In the genomic region with DNA sequence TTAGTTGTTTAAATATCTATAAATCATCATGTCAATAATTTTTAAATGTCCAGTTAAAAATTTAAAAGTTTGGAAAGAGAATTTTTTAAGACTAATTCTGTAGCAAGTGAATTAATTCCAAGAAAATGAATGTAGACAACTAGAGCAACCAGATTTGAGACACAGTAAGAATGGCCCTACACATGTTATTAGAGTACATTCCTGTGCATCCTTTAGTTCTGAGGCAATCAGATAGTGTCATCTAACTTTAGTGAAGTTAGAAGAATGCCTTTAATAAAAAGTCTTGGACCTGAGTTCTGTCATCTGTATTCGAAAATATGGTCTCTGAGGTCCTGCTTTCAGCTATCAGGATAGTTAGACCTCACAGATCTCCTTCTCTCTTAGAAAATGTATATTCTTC, we compare ENCODE assay signal across 27 cellular contexts.
A peak's percentile ranks its signal among the peaks of the same experiment; 100 is the strongest.
DNase-seq lines count a peak whose midpoint lies in the region; ATAC-seq and TF ChIP-seq lines count a peak whose summit lies in the region.
"Had no signal": no experiment of that assay in that cellular context is flagged by ENCODE, and none has a peak within 500 bp of the region (broad histone marks: within the 10 kb centered on the region; RNA-seq: fewer than 3 reads in every experiment).

No MANE protein-coding gene starts in this region.

- peaks cover 29 to 38% of the 10 kb centered on the region in 2 donors for H3K36me3 Mint-ChIP-seq in CD4-positive, alpha-beta memory T cell
- H3K36me3 Mint-ChIP-seq in activated naive CD8-positive, alpha-beta T cell treated with anti-CD3 and anti-CD28 coated beads for 36 hours: peaks cover 63% of the 10 kb centered on the region

- TF ChIP-seq POLR2A in prostate gland (IDR thresholded peaks at IDR 0.05): no peak

- peaks cover 69 to 95% (median 85%) of the 10 kb centered on the region in 4 donors for H3K4me1 Mint-ChIP-seq in CD4-positive, alpha-beta memory T cell
- peaks cover 77% of the 10 kb centered on the region for H3K4me1 Mint-ChIP-seq in activated naive CD8-positive, alpha-beta T cell treated with anti-CD3 and anti-CD28 coated beads for 36 hours

- H3K27me3 ChIP-seq in CD4-positive, alpha-beta memory T cell (ENCODE audit: insufficient read depth, low read length): no peaks in the 10 kb centered on the region
- H3K27me3 ChIP-seq in prostate gland (replicated peaks; ENCODE audit: insufficient read depth): no peaks in the 10 kb centered on the region
- H3K27me3 ChIP-seq: breast epithelium, sigmoid colon, SJSA1, upper lobe of right lung had no signal

- no peaks in the 10 kb centered on the region for H3K27me3 Mint-ChIP-seq in CD4-positive, alpha-beta memory T cell
- H3K27me3 Mint-ChIP-seq in activated naive CD8-positive, alpha-beta T cell treated with anti-CD3 and anti-CD28 coated beads for 36 hours: no peaks in the 10 kb centered on the region
- H3K27me3 Mint-ChIP-seq: activated CD4-positive, alpha-beta T cell treated with anti-CD3 and anti-CD28 coated beads, Interleukin-2, amount 10 ng/mL, durations not matched to agents 7 days and 5 days; activated CD8-positive, alpha-beta memory T cell treated with anti-CD3 and anti-CD28 coated beads, Interleukin-2, amount 10 ng/mL, durations not matched to agents 7 days and 5 days had no signal

- peaks cover 100% of the 10 kb centered on the region for H3K4me1 ChIP-seq in CD4-positive, alpha-beta memory T cell (ENCODE audit: insufficient read depth, low read length)
- H3K4me1 ChIP-seq in mesodermal cell (ENCODE audit: control insufficient read depth, insufficient read depth, low read length, poor library complexity, severe bottlenecking) (peaks cover 32% of the 10 kb centered on the region), prostate gland (replicated peaks) (no peaks in the 10 kb centered on the region)
- H3K4me1 ChIP-seq: breast epithelium had no signal

- intact Hi-C loops in CD4-positive, alpha-beta memory T cell (cut with micrococcal nuclease): no loop called here
- intact Hi-C loops in prostate gland (cut with DNase I): loop anchor here (10.0 kb wide), 1 partner anchor 186 kb away; no protein-coding TSS in a partner anchor

- no peaks in the 10 kb centered on the region for H3K9me3 Mint-ChIP-seq in CD4-positive, alpha-beta memory T cell
- H3K9me3 Mint-ChIP-seq in activated naive CD8-positive, alpha-beta T cell treated with anti-CD3 and anti-CD28 coated beads for 36 hours: peaks cover 8% of the 10 kb centered on the region
- H3K9me3 Mint-ChIP-seq: GM23338; stimulated activated effector memory CD8-positive, alpha-beta T cell treated with anti-CD3 and anti-CD28 coated beads, Interleukin-12 subunit alpha, Interleukin-12 subunit beta, amount 100 ng/mL, for 72 hours had no signal

- POLR2A ChIA-PET in CD4-positive, alpha-beta memory T cell (lab: Charles Lee; ENCODE audit: partially characterized antibody): interaction anchor here (1.2 to 8.1 kb wide), 9 partner anchors 9 to 65 kb away, joined by 3 to 124 read pairs (median 6); a partner anchor contains a TSS

- H3K4me3 ChIP-seq in CD4-positive, alpha-beta memory T cell (ENCODE audit: low read length in 2 of 2): no peak overlapping the region
- H3K4me3 ChIP-seq in mesodermal cell (ENCODE audit: extremely low read depth, insufficient read depth, low read length, poor library complexity, severe bottlenecking) (no peak overlapping the region), prostate gland (no peak overlapping the region)
- H3K4me3 ChIP-seq: breast epithelium, GM23338, sigmoid colon, SJSA1, upper lobe of right lung had no signal

- H3K27ac Mint-ChIP-seq in CD4-positive, alpha-beta memory T cell: peak overlapping the region in 6 of 7 donors; percentile 63 to 86 (median 74)
- H3K27ac Mint-ChIP-seq in activated naive CD8-positive, alpha-beta T cell treated with anti-CD3 and anti-CD28 coated beads for 36 hours: peak overlapping the region; percentile 61
- H3K27ac Mint-ChIP-seq: activated CD4-positive, alpha-beta T cell treated with anti-CD3 and anti-CD28 coated beads, Interleukin-2, amount 10 ng/mL, durations not matched to agents 7 days and 5 days; activated CD8-positive, alpha-beta memory T cell treated with anti-CD3 and anti-CD28 coated beads, Interleukin-2, amount 10 ng/mL, durations not matched to agents 7 days and 5 days; GM23338 had no signal

- CTCF ChIA-PET in CD4-positive, alpha-beta memory T cell (lab: Charles Lee; ENCODE audit: partially characterized antibody): interaction anchor here (0.8 to 5.8 kb wide), 8 partner anchors 11 to 133 kb away, joined by 3 to 34 read pairs (median 4); no protein-coding TSS in a partner anchor

- H3K9me3 ChIP-seq in CD4-positive, alpha-beta memory T cell (ENCODE audit: control insufficient read depth in 1 of 2, low read length in 2 of 2): no peaks in the 10 kb centered on the region
- H3K9me3 ChIP-seq in mesodermal cell (ENCODE audit: control insufficient read depth, low read length): no peaks in the 10 kb centered on the region
- no peaks in the 10 kb centered on the region for H3K9me3 ChIP-seq in prostate gland
- H3K9me3 ChIP-seq: breast epithelium, sigmoid colon, SJSA1, upper lobe of right lung had no signal

- H3K36me3 ChIP-seq in CD4-positive, alpha-beta memory T cell (ENCODE audit: insufficient read depth, low read length): no peaks in the 10 kb centered on the region
- no peaks in the 10 kb centered on the region for H3K36me3 ChIP-seq in mesodermal cell (ENCODE audit: control insufficient read depth, insufficient read depth, low read length)
- no peaks in the 10 kb centered on the region for H3K36me3 ChIP-seq in prostate gland
- H3K36me3 ChIP-seq: breast epithelium, sigmoid colon, SJSA1, upper lobe of right lung, WERI-Rb-1 had no signal

- DNase-seq in CD4-positive, alpha-beta memory T cell: no peak
- DNase-seq in EH (ENCODE audit: low read depth) (peak; percentile 62), prostate gland (ENCODE audit: low spot score) (no peak)
- no peak for DNase-seq in activated naive CD8-positive, alpha-beta T cell treated with anti-CD3 and anti-CD28 coated beads for 36 hours
- DNase-seq: activated CD4-positive, alpha-beta T cell treated with anti-CD3 and anti-CD28 coated beads, Interleukin-2, amount 10 ng/mL, durations not matched to agents 7 days and 5 days; activated CD8-positive, alpha-beta memory T cell treated with anti-CD3 and anti-CD28 coated beads, Interleukin-2, amount 10 ng/mL, durations not matched to agents 7 days and 5 days; activated naive CD4-positive, alpha-beta T cell; activated T-cell treated with anti-CD3 and anti-CD28 coated beads, Interleukin-2, amount 50 U/mL, for 48 hours; amygdala; C1 segment of cervical spinal cord; DND-41; effector CD8-positive, alpha-beta T cell; NCI-H1048; NCI-H1694; NCI-H446 treated with DMSO at 0.1 percent for 48 hours; sigmoid colon; stimulated activated CD4-positive, alpha-beta T cell treated with anti-CD3 and anti-CD28 coated beads, Interleukin-4, amount 100 ng/mL, for 4 hours; upper lobe of right lung had no signal

- H3K27ac ChIP-seq in CD4-positive, alpha-beta memory T cell (ENCODE audit: low read depth, low read length): no peak overlapping the region
- H3K27ac ChIP-seq in mesodermal cell (ENCODE audit: low read depth, low read length, severe bottlenecking) (peak overlapping the region; percentile 67), prostate gland (no peak overlapping the region)
- H3K27ac ChIP-seq: breast epithelium, sigmoid colon, SJSA1, upper lobe of right lung, WERI-Rb-1 had no signal

- no peak for ATAC-seq in GM21717 (IDR thresholded peaks at IDR 0.05; ENCODE audit: unreplicated experiment)
- ATAC-seq in HG02973 (IDR thresholded peaks at IDR 0.05; ENCODE audit: unreplicated experiment): no peak
- ATAC-seq: activated CD8-positive, alpha-beta memory T cell treated with anti-CD3 and anti-CD28 coated beads, Interleukin-2, amount 10 ng/mL, durations not matched to agents 7 days and 5 days; GM23338; left lobe of liver; upper lobe of right lung had no signal

- WGBS in mesodermal cell (ENCODE audit: insufficient coverage in 2 of 2), 2 experiments: no CpG with 5 or more reads among the region's 1 CpG
- 93% methylated on average over 1 of the region's 1 CpG for WGBS in prostate gland

- H3K4me3 Mint-ChIP-seq in CD4-positive, alpha-beta memory T cell: peak overlapping the region in 2 of 8 donors; percentile 7 to 46
- H3K4me3 Mint-ChIP-seq in activated naive CD8-positive, alpha-beta T cell treated with anti-CD3 and anti-CD28 coated beads for 36 hours: no peak overlapping the region
- H3K4me3 Mint-ChIP-seq: activated CD4-positive, alpha-beta T cell treated with anti-CD3 and anti-CD28 coated beads, Interleukin-2, amount 10 ng/mL, durations not matched to agents 7 days and 5 days; activated CD8-positive, alpha-beta memory T cell treated with anti-CD3 and anti-CD28 coated beads, Interleukin-2, amount 10 ng/mL, durations not matched to agents 7 days and 5 days; GM23338; stimulated activated effector memory CD8-positive, alpha-beta T cell treated with anti-CD3 and anti-CD28 coated beads, Interleukin-12 subunit alpha, Interleukin-12 subunit beta, amount 100 ng/mL, for 72 hours had no signal

- TF ChIP-seq CTCF in prostate gland (IDR thresholded peaks at IDR 0.05): no peak
